ENCODE assay signal across 1 cellular context in genomic region chr11:3824714-3825472, GRCh38.
TF ChIP-seq lines count a peak whose summit lies in the region.

No MANE protein-coding gene starts in this region.

TF ChIP-seq in WTC11, 78 proteins besides CTCF, POLR2A, EP300 and RAD21 (continued from another document):
- no peak for TF ChIP-seq FOXP4 (CRISPR knock-in tag; IDR thresholded peaks at IDR 0.05)
- TF ChIP-seq ZNF512 (CRISPR knock-in tag; IDR thresholded peaks at IDR 0.05; ENCODE audit: borderline replicate concordance) = no peak
- TF ChIP-seq ETV6 (CRISPR knock-in tag; IDR thresholded peaks at IDR 0.05) = peak; percentile 65; the same call in 1 of the 2 replicates
- TF ChIP-seq CREM (CRISPR knock-in tag; IDR thresholded peaks at IDR 0.05) = 0 out of 2 replicates have a peak, but pooled peaks have one; percentile 26
- no peak for TF ChIP-seq TEAD4 (CRISPR knock-in tag; IDR thresholded peaks at IDR 0.05)
- peak; percentile 64; the same call in 1 of the 2 replicates for TF ChIP-seq TEAD1 (CRISPR knock-in tag; IDR thresholded peaks at IDR 0.05)
- 0 out of 2 replicates have a peak, but pooled peaks have one; percentile 40 for TF ChIP-seq ZNF232 (CRISPR knock-in tag; IDR thresholded peaks at IDR 0.05)
- TF ChIP-seq MAX (CRISPR knock-in tag; IDR thresholded peaks at IDR 0.05) = 0 out of 2 replicates have a peak, but pooled peaks have one; percentile 54
- peak; percentile 31; the same call in 1 of the 2 replicates for TF ChIP-seq EMX1 (CRISPR knock-in tag; IDR thresholded peaks at IDR 0.05)
- TF ChIP-seq JUN (CRISPR knock-in tag; IDR thresholded peaks at IDR 0.05) = no peak
- no peak for TF ChIP-seq JAZF1 (CRISPR knock-in tag; IDR thresholded peaks at IDR 0.05)
- TF ChIP-seq PRRX2 (CRISPR knock-in tag; IDR thresholded peaks at IDR 0.05) = no peak
- 0 out of 2 replicates have a peak, but pooled peaks have one; percentile 24 for TF ChIP-seq HMGXB4 (CRISPR knock-in tag; IDR thresholded peaks at IDR 0.05)
- TF ChIP-seq ATF3 (CRISPR knock-in tag; conservative IDR thresholded peaks at IDR 0.05) = no peak
- no peak for TF ChIP-seq HMGA2 (CRISPR knock-in tag; IDR thresholded peaks at IDR 0.05)
- 0 out of 2 replicates have a peak, but pooled peaks have one; percentile 35 for TF ChIP-seq ZNF317 (CRISPR knock-in tag; IDR thresholded peaks at IDR 0.05; ENCODE audit: borderline replicate concordance, low read depth)
